2 cellular contexts compared by ENCODE assay signal in the genomic region with DNA sequence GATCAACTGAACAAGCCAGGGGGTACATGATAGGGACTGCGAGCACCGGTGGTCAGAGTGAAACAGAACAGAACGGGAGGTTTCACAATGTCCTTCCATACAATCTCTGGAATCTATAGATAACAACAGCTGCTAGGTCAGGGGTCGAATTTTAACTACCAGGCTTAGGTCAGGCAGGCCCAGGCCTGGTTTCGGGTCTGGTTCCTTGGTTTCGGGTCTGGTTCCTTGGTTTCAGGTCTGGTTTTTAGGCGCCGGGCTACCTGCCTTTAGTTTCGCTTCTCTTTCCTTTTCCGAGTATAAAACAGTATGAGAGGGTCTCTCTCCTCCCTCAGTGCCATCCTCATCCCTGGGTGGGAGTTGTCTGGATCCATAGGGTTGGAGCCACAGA. TPM values are rescaled to one million over a fixed set of nuclear protein-coding genes. Genes with fewer than 3 reads are reported as not detected.
"Had no signal": no experiment of that assay in that cellular context is flagged by ENCODE, and none has a peak within 500 bp of the region (broad histone marks: within the 10 kb centered on the region; RNA-seq: fewer than 3 reads in every experiment).

No MANE protein-coding gene starts in this region.

RNA-seq across cellular contexts. Expression of a gene that starts 0.7 kb away (rescaled TPM):
- total RNA-seq: activated CD4-positive, alpha-beta memory T cell treated with anti-CD3 and anti-CD28 coated beads, Interleukin-2, amount 10 ng/mL, durations not matched to agents 7 days and 5 days had no signal

RNA-seq across cellular contexts. Expression of a gene that starts 36.6 kb away (rescaled TPM):
- polyA plus RNA-seq: immature natural killer cell had no signal

RNA-seq across cellular contexts. Expression of a gene that starts 53.4 kb away (rescaled TPM):
- total RNA-seq: activated CD4-positive, alpha-beta memory T cell treated with anti-CD3 and anti-CD28 coated beads, Interleukin-2, amount 10 ng/mL, durations not matched to agents 7 days and 5 days had no signal
